In genomic region chr10:96673318-96674099, GRCh38 we compare ENCODE assay signal across 8 cellular contexts. TPM values are rescaled to one million over a fixed set of nuclear protein-coding genes. Genes with fewer than 3 reads are reported as not detected.
DNase-seq lines count a peak whose midpoint lies in the region; ATAC-seq and TF ChIP-seq lines count a peak whose summit lies in the region.

No MANE protein-coding gene starts in this region.

- H3K4me1 Mint-ChIP-seq in CD4-positive, alpha-beta T cell (ENCODE audit: low read depth): peaks cover 8% of the 10 kb centered on the region
- H3K4me1 Mint-ChIP-seq in neural progenitor cell (peaks cover 22% of the 10 kb centered on the region), WTC11 (peaks cover 17% of the 10 kb centered on the region)

- no peaks in the 10 kb centered on the region for H3K9me3 Mint-ChIP-seq in CD4-positive, alpha-beta T cell
- H3K9me3 Mint-ChIP-seq in neural progenitor cell (no peaks in the 10 kb centered on the region), WTC11 (no peaks in the 10 kb centered on the region)

- CTCF ChIA-PET in CD4-positive, alpha-beta T cell (lab: Charles Lee): no interaction called here
- CTCF ChIA-PET in WTC11 (lab: Charles Lee): interaction anchor here (1.2 to 2.2 kb wide), 2 partner anchors 32 to 352 kb away, joined by 3 to 6 read pairs; no protein-coding TSS in a partner anchor

- peak overlapping the region; percentile 40 for H3K27ac ChIP-seq in CD4-positive, alpha-beta T cell (ENCODE audit: low read depth, low read length)
- H3K27ac ChIP-seq in neural progenitor cell: no peak overlapping the region

- TF ChIP-seq CTCF in CD4-positive, alpha-beta T cell (IDR thresholded peaks at IDR 0.05): no peak
- TF ChIP-seq CTCF in epithelial cell of proximal tubule (conservative IDR thresholded peaks at IDR 0.05; ENCODE audit: low read depth, low read length) (no peak), neural progenitor cell (IDR thresholded peaks at IDR 0.05) (no peak), WTC11 (IDR thresholded peaks at IDR 0.05) (no peak)

- peak overlapping the region; percentile 44 for H3K4me3 ChIP-seq in epithelial cell of proximal tubule (ENCODE audit: low read depth, low read length)
- no peak overlapping the region for H3K4me3 ChIP-seq in neural progenitor cell
- no peak overlapping the region for H3K4me3 ChIP-seq in H7 (ENCODE audit: insufficient read depth, low read depth, low read length)

- ATAC-seq in CD4-positive, alpha-beta T cell (ENCODE audit: poor library complexity): no peak
- ATAC-seq in GM21529 (IDR thresholded peaks at IDR 0.05; ENCODE audit: unreplicated experiment): peak; percentile 61
- no peak for ATAC-seq in WTC11

- H3K4me3 Mint-ChIP-seq in CD4-positive, alpha-beta T cell: no peak overlapping the region
- no peak overlapping the region for H3K4me3 Mint-ChIP-seq in neural progenitor cell
- no peak overlapping the region for H3K4me3 Mint-ChIP-seq in WTC11

- intact Hi-C loops in CD4-positive, alpha-beta T cell (cut with DNase I, micrococcal nuclease): no loop called here

- no peaks in the 10 kb centered on the region for H3F3A ChIP-seq in neural progenitor cell (ENCODE audit: low read depth)

- no peaks in the 10 kb centered on the region for H3K9me3 ChIP-seq in CD4-positive, alpha-beta T cell (ENCODE audit: control insufficient read depth, low read length)
- H3K9me3 ChIP-seq in neural progenitor cell (ENCODE audit: low read depth): no peaks in the 10 kb centered on the region

- no peak overlapping the region for H2AFZ ChIP-seq in neural progenitor cell (replicated peaks)

- no peak overlapping the region for H3K27ac Mint-ChIP-seq in CD4-positive, alpha-beta T cell
- H3K27ac Mint-ChIP-seq in neural progenitor cell (peak overlapping the region; percentile 72), WTC11 (no peak overlapping the region)

- H3K79me2 ChIP-seq in neural progenitor cell (ENCODE audit: low read depth): no peaks in the 10 kb centered on the region

- H3K27me3 Mint-ChIP-seq in CD4-positive, alpha-beta T cell: no peaks in the 10 kb centered on the region
- H3K27me3 Mint-ChIP-seq in neural progenitor cell (ENCODE audit: insufficient read depth, low read depth) (peaks cover 2% of the 10 kb centered on the region), WTC11 (ENCODE audit: low read depth) (no peaks in the 10 kb centered on the region)

- no peaks in the 10 kb centered on the region for H3K36me3 Mint-ChIP-seq in CD4-positive, alpha-beta T cell (ENCODE audit: low read depth)
- H3K36me3 Mint-ChIP-seq in neural progenitor cell (no peaks in the 10 kb centered on the region), WTC11 (no peaks in the 10 kb centered on the region)

- H4K20me1 ChIP-seq in neural progenitor cell (ENCODE audit: low read depth): no peaks in the 10 kb centered on the region

- POLR2A ChIA-PET in CD4-positive, alpha-beta T cell (lab: Charles Lee): interaction anchor here (0.6 kb wide), 1 partner anchor 44 kb away, joined by 3 read pairs; no protein-coding TSS in a partner anchor
- POLR2A ChIA-PET in WTC11 (lab: Charles Lee): interaction anchor here (1.7 kb wide), 1 partner anchor 20 kb away, joined by 3 read pairs; no protein-coding TSS in a partner anchor

- no peak overlapping the region for H3K9ac ChIP-seq in neural progenitor cell

- H3K27me3 ChIP-seq in CD4-positive, alpha-beta T cell (ENCODE audit: control insufficient read depth, insufficient read depth, low read length): no peaks in the 10 kb centered on the region
- H3K27me3 ChIP-seq in neural progenitor cell (no peaks in the 10 kb centered on the region), H7 (ENCODE audit: control insufficient read depth, insufficient read depth, low read length) (no peaks in the 10 kb centered on the region)

- H3K4me2 ChIP-seq in neural progenitor cell: no peak overlapping the region

- H3K36me3 ChIP-seq in neural progenitor cell (no peaks in the 10 kb centered on the region), H7 (replicated peaks; ENCODE audit: control insufficient read depth, insufficient read depth, low read length) (no peaks in the 10 kb centered on the region)

- DNase-seq in CD4-positive, alpha-beta T cell: no peak
- DNase-seq in NAMALWA (ENCODE audit: low spot score): peak; percentile 80
- peak; percentile 70 for DNase-seq in epithelial cell of proximal tubule (ENCODE audit: low read depth)
- DNase-seq in neural progenitor cell (ENCODE audit: low spot score): peak; percentile 9
- no peak for DNase-seq in H7
- no peak for DNase-seq in WTC11 (ENCODE audit: low spot score)
- DNase-seq in activated gamma-delta T cell (lab: John Stamatoyannopoulos, UW): no peak

- peaks cover 3% of the 10 kb centered on the region for H3K4me1 ChIP-seq in neural progenitor cell

TF ChIP-seq in WTC11, 78 proteins besides CTCF, POLR2A, EP300 and RAD21:
- no peak for TF ChIP-seq E2F4 (CRISPR knock-in tag; IDR thresholded peaks at IDR 0.05; ENCODE audit: borderline replicate concordance, low read depth)
- no peak for TF ChIP-seq OVOL2 (CRISPR knock-in tag; IDR thresholded peaks at IDR 0.05; ENCODE audit: borderline replicate concordance)
- TF ChIP-seq PRRX2 (CRISPR knock-in tag; IDR thresholded peaks at IDR 0.05): no peak
- no peak for TF ChIP-seq TEAD4 (CRISPR knock-in tag; IDR thresholded peaks at IDR 0.05)

RNA-seq across cellular contexts. Expression of gene PIK3AP1, which starts 46.8 kb away (rescaled TPM):
- total RNA-seq in CD4-positive, alpha-beta T cell: under 1 TPM; 0.58 to 0.59 TPM
- total RNA-seq in epithelial cell of proximal tubule: 4.1 and 4.2 TPM in 2 replicates
- total RNA-seq in neural progenitor cell (ENCODE audit: low replicate concordance): 1.7 and 3.8 TPM in 2 replicates
- total RNA-seq in H7 (2014; rRNA removed; shearing (Covaris generic)): 1.2 and 1.4 TPM in 2 replicates
- total RNA-seq in WTC11 (2021): 3.3 to 4.3 TPM (median 3.5 TPM) in 3 replicates

Comparison
In these comparisons a context has a peak if more than half of its experiments do, and no peak if none do; other contexts are left out.
1. DNase-seq: peak in NAMALWA (single experiment), epithelial cell of proximal tubule (single experiment) and neural progenitor cell (single experiment); none in CD4-positive, alpha-beta T cell (0 of 10), H7 (single experiment), WTC11 (single experiment) and activated gamma-delta T cell (single experiment).